Comparison of ENCODE assay signal across 23 cellular contexts in the genomic region with DNA sequence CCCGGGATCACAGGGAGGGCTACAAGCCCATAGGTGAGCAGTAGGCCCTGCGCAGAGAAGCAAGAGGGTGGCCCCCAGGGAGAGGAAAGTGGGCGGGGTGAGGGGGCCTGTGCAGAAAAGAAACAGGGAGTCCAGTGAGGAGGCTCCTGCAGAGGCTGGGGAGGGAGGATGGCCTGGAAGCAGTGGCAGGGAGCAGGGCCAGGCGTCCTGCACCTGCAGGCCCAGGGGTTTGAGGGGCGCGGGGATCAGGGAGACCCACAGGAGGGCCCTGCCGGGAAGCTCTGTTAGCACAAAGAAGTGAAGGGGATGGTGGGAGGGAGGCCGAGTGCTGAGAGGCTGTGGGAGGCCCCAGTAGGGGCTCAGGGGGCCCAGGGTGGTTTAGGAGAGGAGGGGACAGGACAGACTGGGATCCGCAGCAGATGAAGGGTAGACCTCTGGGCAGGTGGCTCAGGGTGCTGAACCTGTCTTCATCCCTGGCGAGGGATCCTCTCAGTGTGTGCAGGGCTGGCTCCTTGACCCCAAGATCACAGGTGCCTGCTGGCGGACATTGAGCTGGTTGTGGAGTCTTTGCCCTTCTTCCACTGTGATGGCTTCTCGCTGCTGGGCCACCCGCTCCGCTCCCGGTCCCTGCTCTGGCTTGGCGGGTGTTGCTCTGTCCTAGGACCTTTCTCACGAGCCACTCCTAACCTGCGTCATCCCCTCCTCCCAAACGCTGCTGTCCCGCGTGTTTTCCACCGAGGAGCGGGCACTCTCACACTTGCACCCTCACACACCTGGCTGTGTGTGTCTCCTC. TPM values are rescaled to one million over a fixed set of nuclear protein-coding genes. Genes with fewer than 3 reads are reported as not detected.
A peak's percentile ranks its signal among the peaks of the same experiment; 100 is the strongest.
DNase-seq lines count a peak whose midpoint lies in the region; ATAC-seq, FAIRE-seq and TF ChIP-seq lines count a peak whose summit lies in the region.
"Had no signal": no experiment of that assay in that cellular context is flagged by ENCODE, and none has a peak within 500 bp of the region (broad histone marks: within the 10 kb centered on the region; RNA-seq: fewer than 3 reads in every experiment).

No MANE protein-coding gene starts in this region.

- H3K27me3 ChIP-seq in pancreas: no peaks in the 10 kb centered on the region
- H3K27me3 ChIP-seq: upper lobe of right lung had no signal

- H3K27ac Mint-ChIP-seq in activated CD4-positive, alpha-beta T cell treated with anti-CD3 and anti-CD28 coated beads for 36 hours: no peak overlapping the region
- no peak overlapping the region for H3K27ac Mint-ChIP-seq in glutamatergic neuron (ENCODE audit: unreplicated experiment)
- H3K27ac Mint-ChIP-seq: activated CD4-positive, alpha-beta T cell treated with anti-CD3 and anti-CD28 coated beads, Interleukin-2, amount 10 ng/mL, durations not matched to agents 7 days and 5 days; GM23338 had no signal

- TF ChIP-seq CTCF in HEK293 (tag by site-specific recombination; IDR thresholded peaks at IDR 0.05) (no peak), glutamatergic neuron (IDR thresholded peaks at IDR 0.05; ENCODE audit: partially characterized antibody, unreplicated experiment) (no peak), pancreas (IDR thresholded peaks at IDR 0.05) (no peak)

- 80 to 85% methylated on average over 23 of the region's 23 CpGs for WGBS in pancreas, 2 donors

- POLR2A ChIA-PET in activated CD4-positive, alpha-beta T cell treated with anti-CD3 and anti-CD28 coated beads for 36 hours (lab: Charles Lee): no interaction called here
- POLR2A ChIA-PET in HEK293 (lab: Yijun Ruan, JAX): no interaction called here

- intact Hi-C loops in activated CD4-positive, alpha-beta T cell treated with anti-CD3 and anti-CD28 coated beads for 36 hours (cut with DNase I, micrococcal nuclease): no loop called here
- intact Hi-C loops in pancreas (cut with DNase I): no loop called here

- peaks cover 9% of the 10 kb centered on the region for H3K9me3 Mint-ChIP-seq in activated CD4-positive, alpha-beta T cell treated with anti-CD3 and anti-CD28 coated beads for 36 hours (ENCODE audit: low read depth)
- peaks cover 18% of the 10 kb centered on the region for H3K9me3 Mint-ChIP-seq in glutamatergic neuron (ENCODE audit: unreplicated experiment)

- no peak overlapping the region for H3K4me3 ChIP-seq in HEK293 (ENCODE audit: low read depth, low read length)
- H3K4me3 ChIP-seq in pancreas: no peak overlapping the region
- H3K4me3 ChIP-seq: GM23338, SJCRH30, upper lobe of right lung had no signal

- H3K36me3 Mint-ChIP-seq in activated CD4-positive, alpha-beta T cell treated with anti-CD3 and anti-CD28 coated beads for 36 hours (ENCODE audit: low read depth): no peaks in the 10 kb centered on the region
- peaks cover 10% of the 10 kb centered on the region for H3K36me3 Mint-ChIP-seq in glutamatergic neuron (ENCODE audit: unreplicated experiment)

- no peak overlapping the region for H3K27ac ChIP-seq in HEK293 (ENCODE audit: extremely low read depth, low read depth, low read length)
- no peak overlapping the region for H3K27ac ChIP-seq in pancreas
- H3K27ac ChIP-seq: SJCRH30, upper lobe of right lung had no signal

- H3K27me3 Mint-ChIP-seq in activated CD4-positive, alpha-beta T cell treated with anti-CD3 and anti-CD28 coated beads for 36 hours: no peaks in the 10 kb centered on the region
- peaks cover 16% of the 10 kb centered on the region for H3K27me3 Mint-ChIP-seq in glutamatergic neuron (ENCODE audit: unreplicated experiment)
- H3K27me3 Mint-ChIP-seq: activated CD4-positive, alpha-beta T cell treated with anti-CD3 and anti-CD28 coated beads, Interleukin-2, amount 10 ng/mL, durations not matched to agents 7 days and 5 days had no signal

- no peaks in the 10 kb centered on the region for H3K4me1 ChIP-seq in HEK293 (ENCODE audit: control insufficient read depth, insufficient read depth, low read length)
- H3K4me1 ChIP-seq in pancreas: peaks cover 11 to 17% (median 15%) of the 10 kb centered on the region in 3 donors
- H3K4me1 ChIP-seq: upper lobe of right lung had no signal

- DNase-seq in activated CD4-positive, alpha-beta T cell treated with anti-CD3 and anti-CD28 coated beads for 36 hours: peak; percentile 4
- no peak for DNase-seq in activated CD4-positive, alpha-beta T cell treated with anti-CD3 and anti-CD28 coated beads, Interleukin-2, amount 50 U/mL, for 4 hours
- peak; percentile 53 for DNase-seq in glutamatergic neuron
- peak in 4 of 6 donors; percentile 13 to 51 (median 32) for DNase-seq in pancreas
- DNase-seq in NK-92 (lab: John Stamatoyannopoulos, UW; ENCODE audit: unreplicated experiment): no peak
- DNase-seq: 8988T; activated CD4-positive, alpha-beta T cell treated with anti-CD3 and anti-CD28 coated beads, Interleukin-2, amount 10 ng/mL, durations not matched to agents 7 days and 5 days; activated naive CD4-positive, alpha-beta T cell; activated T-cell treated with anti-CD3 and anti-CD28 coated beads, Interleukin-2, amount 50 U/mL, for 1 hour; amniotic stem cell; Calu3; Kasumi-1; NCI-H1048; NCI-H187 treated with DMSO at 0.1 percent for 48 hours; NCI-H2227 treated with DMSO at 0.1 percent for 48 hours; NCI-H774; SJCRH30; upper lobe of right lung had no signal

- no peak for FAIRE-seq in pancreas (lab: Jason Lieb, UNC)
- FAIRE-seq: endometrium had no signal

- no peaks in the 10 kb centered on the region for H3K4me1 Mint-ChIP-seq in activated CD4-positive, alpha-beta T cell treated with anti-CD3 and anti-CD28 coated beads for 36 hours
- H3K4me1 Mint-ChIP-seq in glutamatergic neuron (ENCODE audit: low read depth, unreplicated experiment): peaks cover 11% of the 10 kb centered on the region
- H3K4me1 Mint-ChIP-seq: activated CD4-positive, alpha-beta T cell treated with anti-CD3 and anti-CD28 coated beads, Interleukin-2, amount 10 ng/mL, durations not matched to agents 7 days and 5 days had no signal

- H3K36me3 ChIP-seq in HEK293 (ENCODE audit: control insufficient read depth in 2 of 2, insufficient read depth in 1 of 2, low read length in 2 of 2) (no peaks in the 10 kb centered on the region), pancreas (no peaks in the 10 kb centered on the region)
- H3K36me3 ChIP-seq: SJCRH30, upper lobe of right lung had no signal

- no peak for ATAC-seq in activated CD4-positive, alpha-beta T cell treated with anti-CD3 and anti-CD28 coated beads for 36 hours
- ATAC-seq in pancreas (no peak), HG03175 (IDR thresholded peaks at IDR 0.05; ENCODE audit: unreplicated experiment) (no peak), HG02588 (IDR thresholded peaks at IDR 0.05; ENCODE audit: unreplicated experiment) (no peak)
- ATAC-seq: GM23338, upper lobe of right lung had no signal

- H3K9me3 ChIP-seq in HEK293 (ENCODE audit: control insufficient read depth, insufficient read depth, low read depth, low read length) (no peaks in the 10 kb centered on the region), pancreas (no peaks in the 10 kb centered on the region)
- H3K9me3 ChIP-seq: SJCRH30 had no signal

- CTCF ChIA-PET in activated CD4-positive, alpha-beta T cell treated with anti-CD3 and anti-CD28 coated beads for 36 hours (lab: Charles Lee): no interaction called here
- CTCF ChIA-PET in HEK293 (lab: Yijun Ruan, JAX): no interaction called here

- no peak overlapping the region for H3K4me3 Mint-ChIP-seq in activated CD4-positive, alpha-beta T cell treated with anti-CD3 and anti-CD28 coated beads for 36 hours
- no peak overlapping the region for H3K4me3 Mint-ChIP-seq in glutamatergic neuron (ENCODE audit: unreplicated experiment)
- H3K4me3 Mint-ChIP-seq: activated CD4-positive, alpha-beta T cell treated with anti-CD3 and anti-CD28 coated beads, Interleukin-2, amount 10 ng/mL, durations not matched to agents 7 days and 5 days; GM23338 had no signal

TF ChIP-seq in HEK293, 187 proteins besides CTCF, POLR2A, EP300 and RAD21 (continues in another document):
- peak; percentile 33; the same call in 1 of the 2 replicates for TF ChIP-seq EGR2 (tag by site-specific recombination; IDR thresholded peaks at IDR 0.05; ENCODE audit: low read depth)
- TF ChIP-seq ZNF221 (tag by site-specific recombination; IDR thresholded peaks at IDR 0.05; ENCODE audit: borderline replicate concordance): no peak
- TF ChIP-seq ZNF621 (tag by site-specific recombination; IDR thresholded peaks at IDR 0.05): no peak
- no peak for TF ChIP-seq ZNF670 (tag by site-specific recombination; IDR thresholded peaks at IDR 0.05; ENCODE audit: low read depth)
- peak; percentile 75 for TF ChIP-seq ZIC2 (tag by site-specific recombination; IDR thresholded peaks at IDR 0.05)
- TF ChIP-seq, protein P1, sequence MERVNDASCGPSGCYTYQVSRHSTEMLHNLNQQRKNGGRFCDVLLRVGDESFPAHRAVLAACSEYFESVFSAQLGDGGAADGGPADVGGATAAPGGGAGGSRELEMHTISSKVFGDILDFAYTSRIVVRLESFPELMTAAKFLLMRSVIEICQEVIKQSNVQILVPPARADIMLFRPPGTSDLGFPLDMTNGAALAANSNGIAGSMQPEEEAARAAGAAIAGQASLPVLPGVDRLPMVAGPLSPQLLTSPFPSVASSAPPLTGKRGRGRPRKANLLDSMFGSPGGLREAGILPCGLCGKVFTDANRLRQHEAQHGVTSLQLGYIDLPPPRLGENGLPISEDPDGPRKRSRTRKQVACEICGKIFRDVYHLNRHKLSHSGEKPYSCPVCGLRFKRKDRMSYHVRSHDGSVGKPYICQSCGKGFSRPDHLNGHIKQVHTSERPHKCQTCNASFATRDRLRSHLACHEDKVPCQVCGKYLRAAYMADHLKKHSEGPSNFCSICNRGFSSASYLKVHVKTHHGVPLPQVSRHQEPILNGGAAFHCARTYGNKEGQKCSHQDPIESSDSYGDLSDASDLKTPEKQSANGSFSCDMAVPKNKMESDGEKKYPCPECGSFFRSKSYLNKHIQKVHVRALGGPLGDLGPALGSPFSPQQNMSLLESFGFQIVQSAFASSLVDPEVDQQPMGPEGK (tag by site-specific recombination; IDR thresholded peaks at IDR 0.05): peak; percentile 13; the same call in 1 of the 2 replicates
- TF ChIP-seq ZNF433 (tag by site-specific recombination; IDR thresholded peaks at IDR 0.05; ENCODE audit: low read depth): no peak
- TF ChIP-seq ZFHX2 (tag by site-specific recombination; conservative IDR thresholded peaks at IDR 0.05): peak; percentile 57
- no peak for TF ChIP-seq SP3 (tag by site-specific recombination; IDR thresholded peaks at IDR 0.05)
- TF ChIP-seq SP7 (tag by site-specific recombination; IDR thresholded peaks at IDR 0.05): no peak
- TF ChIP-seq ZNF292 (tag by site-specific recombination; IDR thresholded peaks at IDR 0.05; ENCODE audit: borderline replicate concordance, low read depth): no peak

RNA-seq across cellular contexts. Expression of a gene that starts 31.8 kb away (rescaled TPM):
- total RNA-seq in activated CD4-positive, alpha-beta T cell treated with anti-CD3 and anti-CD28 coated beads for 36 hours: under 1 TPM; 0.43 to 0.46 TPM
- total RNA-seq in glutamatergic neuron (ENCODE audit: unreplicated experiment) (0.27 TPM), pancreas (1 to 10 TPM in 5 of 6 donors, under 1 TPM in 1; 0.75 to 3.2 (median 1.2) TPM)
- polyA plus RNA-seq in pancreas: 1 to 10 TPM; 1.6 to 2.2 TPM
- total RNA-seq: SJCRH30 had no signal

RNA-seq across cellular contexts. Expression of a gene that starts 50.9 kb away (rescaled TPM):
- total RNA-seq in activated CD4-positive, alpha-beta T cell treated with anti-CD3 and anti-CD28 coated beads for 36 hours: 10 to 100 TPM; 25.7 to 40.7 TPM
- total RNA-seq in glutamatergic neuron (ENCODE audit: unreplicated experiment): 85.7 TPM
- total RNA-seq in pancreas: 10 to 100 TPM; 16.6 to 36.4 (median 23.6) TPM
- 10 to 100 TPM; 13.2 to 13.8 TPM for polyA plus RNA-seq in pancreas

Comparison
In these comparisons a context has a peak if more than half of its experiments do, and no peak if none do; other contexts are left out.
1. DNase-seq: peak in activated CD4-positive, alpha-beta T cell treated with anti-CD3 and anti-CD28 coated beads for 36 hours (single experiment), glutamatergic neuron (single experiment) and pancreas (4 of 6); none in activated CD4-positive, alpha-beta T cell treated with anti-CD3 and anti-CD28 coated beads, Interleukin-2, amount 50 U/mL, for 4 hours (0 of 2) and NK-92 (single experiment).